Comparison of ENCODE assay signal across 21 cellular contexts in genomic region chrX:121106484-121107235, GRCh38. TPM values are rescaled to one million over a fixed set of nuclear protein-coding genes. Genes with fewer than 3 reads are reported as not detected.
DNase-seq lines count a peak whose midpoint lies in the region; ATAC-seq and TF ChIP-seq lines count a peak whose summit lies in the region.
"Had no signal": no experiment of that assay in that cellular context is flagged by ENCODE, and none has a peak within 500 bp of the region (broad histone marks: within the 10 kb centered on the region; RNA-seq: fewer than 3 reads in every experiment).

No MANE protein-coding gene starts in this region.

- peak; percentile 44 for ATAC-seq in activated T-helper 17 cell treated with anti-CD3 and anti-CD28 coated beads, Interleukin-2, amount 50 U/mL, for 72 hours (replicated peaks)
- no peak for ATAC-seq in GM18858 (IDR thresholded peaks at IDR 0.05; ENCODE audit: unreplicated experiment)
- ATAC-seq: GM12878 had no signal

- H3K9me3 Mint-ChIP-seq in activated CD4-positive, alpha-beta T cell treated with anti-CD3 and anti-CD28 coated beads, Interleukin-2, amount 10 ng/mL, durations not matched to agents 7 days and 5 days = no peaks in the 10 kb centered on the region
- no peaks in the 10 kb centered on the region for H3K9me3 Mint-ChIP-seq in activated naive CD4-positive, alpha-beta T cell treated with anti-CD3 and anti-CD28 coated beads, Interleukin-2, amount 50 U/mL, for 24 hours
- no peaks in the 10 kb centered on the region for H3K9me3 Mint-ChIP-seq in activated T-helper 17 cell treated with anti-CD3 and anti-CD28 coated beads, Interleukin-2, amount 50 U/mL, for 72 hours

- no peaks in the 10 kb centered on the region for H3K36me3 ChIP-seq in transverse colon
- H3K36me3 ChIP-seq: BE2C, HAP-1 had no signal

- no peak overlapping the region for H3K27ac ChIP-seq in transverse colon
- H3K27ac ChIP-seq: GM23248 had no signal

- no peaks in the 10 kb centered on the region for H3K27me3 Mint-ChIP-seq in activated CD4-positive, alpha-beta T cell treated with anti-CD3 and anti-CD28 coated beads, Interleukin-2, amount 10 ng/mL, durations not matched to agents 7 days and 5 days
- H3K27me3 Mint-ChIP-seq in activated naive CD4-positive, alpha-beta T cell treated with anti-CD3 and anti-CD28 coated beads, Interleukin-2, amount 50 U/mL, for 24 hours = no peaks in the 10 kb centered on the region
- no peaks in the 10 kb centered on the region for H3K27me3 Mint-ChIP-seq in activated T-helper 17 cell treated with anti-CD3 and anti-CD28 coated beads, Interleukin-2, amount 50 U/mL, for 72 hours
- H3K27me3 Mint-ChIP-seq: CD4-positive, CD25-positive, alpha-beta regulatory T cell; CD8-positive, alpha-beta memory T cell had no signal

- no peaks in the 10 kb centered on the region for H3K4me1 Mint-ChIP-seq in activated CD4-positive, alpha-beta T cell treated with anti-CD3 and anti-CD28 coated beads, Interleukin-2, amount 10 ng/mL, durations not matched to agents 7 days and 5 days
- no peaks in the 10 kb centered on the region for H3K4me1 Mint-ChIP-seq in activated naive CD4-positive, alpha-beta T cell treated with anti-CD3 and anti-CD28 coated beads, Interleukin-2, amount 50 U/mL, for 24 hours
- no peaks in the 10 kb centered on the region for H3K4me1 Mint-ChIP-seq in activated T-helper 17 cell treated with anti-CD3 and anti-CD28 coated beads, Interleukin-2, amount 50 U/mL, for 72 hours
- H3K4me1 Mint-ChIP-seq: CD4-positive, CD25-positive, alpha-beta regulatory T cell; CD8-positive, alpha-beta memory T cell had no signal

- TF ChIP-seq EP300 in transverse colon (IDR thresholded peaks at IDR 0.05; ENCODE audit: low read depth) = no peak

- H3K4me3 Mint-ChIP-seq in activated CD4-positive, alpha-beta T cell treated with anti-CD3 and anti-CD28 coated beads, Interleukin-2, amount 10 ng/mL, durations not matched to agents 7 days and 5 days = no peak overlapping the region
- H3K4me3 Mint-ChIP-seq in activated naive CD4-positive, alpha-beta T cell treated with anti-CD3 and anti-CD28 coated beads, Interleukin-2, amount 50 U/mL, for 24 hours = peak overlapping the region; percentile 16
- no peak overlapping the region for H3K4me3 Mint-ChIP-seq in activated T-helper 17 cell treated with anti-CD3 and anti-CD28 coated beads, Interleukin-2, amount 50 U/mL, for 72 hours
- H3K4me3 Mint-ChIP-seq: CD4-positive, CD25-positive, alpha-beta regulatory T cell; CD8-positive, alpha-beta memory T cell had no signal

- no peaks in the 10 kb centered on the region for H3K27me3 ChIP-seq in transverse colon
- H3K27me3 ChIP-seq: BE2C had no signal

- WGBS in transverse colon (ENCODE audit: low coverage in 1 of 2), 2 donors = 74 to 77% methylated on average over 3 to 7 of the region's 7 CpGs

- DNase-seq in activated CD4-positive, alpha-beta T cell treated with anti-CD3 and anti-CD28 coated beads for 48 hours = peak; percentile 12
- no peak for DNase-seq in activated CD4-positive, alpha-beta T cell treated with anti-CD3 and anti-CD28 coated beads, Interleukin-2, amount 10 ng/mL, durations not matched to agents 7 days and 5 days
- DNase-seq in activated naive CD4-positive, alpha-beta T cell (lab: John Stamatoyannopoulos, UW) = no peak
- DNase-seq in head of caudate nucleus (peak in 32 of 42 donors; percentile 3 to 71 (median 32)), transverse colon (no peak)
- DNase-seq: 8988T; BE2C; C1 segment of cervical spinal cord; CD4-positive, CD25-positive, alpha-beta regulatory T cell; CD8-positive, alpha-beta memory T cell; COR-L47; DMS 273 treated with DMSO at 0.1 percent for 48 hours; DMS53; DND-41; EL; GM23248 had no signal

- CTCF ChIA-PET in activated CD4-positive, alpha-beta T cell treated with anti-CD3 and anti-CD28 coated beads, Interleukin-2, amount 10 ng/mL, durations not matched to agents 7 days and 5 days (lab: Charles Lee) = no interaction called here

- H3K9me3 ChIP-seq in transverse colon = no peaks in the 10 kb centered on the region
- H3K9me3 ChIP-seq: BE2C, HAP-1 had no signal

- no peaks in the 10 kb centered on the region for H3K36me3 Mint-ChIP-seq in activated CD4-positive, alpha-beta T cell treated with anti-CD3 and anti-CD28 coated beads, Interleukin-2, amount 10 ng/mL, durations not matched to agents 7 days and 5 days (ENCODE audit: low read depth)
- no peaks in the 10 kb centered on the region for H3K36me3 Mint-ChIP-seq in activated naive CD4-positive, alpha-beta T cell treated with anti-CD3 and anti-CD28 coated beads, Interleukin-2, amount 50 U/mL, for 24 hours
- H3K36me3 Mint-ChIP-seq in activated T-helper 17 cell treated with anti-CD3 and anti-CD28 coated beads, Interleukin-2, amount 50 U/mL, for 72 hours (ENCODE audit: low read depth) = no peaks in the 10 kb centered on the region
- H3K36me3 Mint-ChIP-seq: CD4-positive, CD25-positive, alpha-beta regulatory T cell; CD8-positive, alpha-beta memory T cell had no signal

- H3K27ac Mint-ChIP-seq in activated CD4-positive, alpha-beta T cell treated with anti-CD3 and anti-CD28 coated beads, Interleukin-2, amount 10 ng/mL, durations not matched to agents 7 days and 5 days = no peak overlapping the region
- H3K27ac Mint-ChIP-seq in activated naive CD4-positive, alpha-beta T cell treated with anti-CD3 and anti-CD28 coated beads, Interleukin-2, amount 50 U/mL, for 24 hours = peak overlapping the region; percentile 76
- H3K27ac Mint-ChIP-seq in activated T-helper 17 cell treated with anti-CD3 and anti-CD28 coated beads, Interleukin-2, amount 50 U/mL, for 72 hours = no peak overlapping the region
- H3K27ac Mint-ChIP-seq: CD4-positive, CD25-positive, alpha-beta regulatory T cell; CD8-positive, alpha-beta memory T cell had no signal

- no peaks in the 10 kb centered on the region for H3K4me1 ChIP-seq in transverse colon
- H3K4me1 ChIP-seq: BE2C, HAP-1 had no signal

- intact Hi-C loops in head of caudate nucleus (cut with DNase I) (no loop called here), transverse colon (cut with DNase I; ENCODE audit: low total_unique reads) (no loop called here)

- in situ Hi-C loops in transverse colon (cut with MboI; ENCODE audit: low pct_ligation_motif_present in 1 of 4, low pct_unique_long_range_greater_than_20kb in 1 of 4, low sequenced_read_pairs in 3 of 4) = no loop called here

- H3K4me3 ChIP-seq in transverse colon = no peak overlapping the region
- H3K4me3 ChIP-seq: GM12878, GM23248, HAP-1 had no signal

- TF ChIP-seq CTCF in transverse colon (IDR thresholded peaks at IDR 0.05) = no peak

- TF ChIP-seq POLR2A in transverse colon (IDR thresholded peaks at IDR 0.05) = no peak

- POLR2A ChIA-PET in activated CD4-positive, alpha-beta T cell treated with anti-CD3 and anti-CD28 coated beads, Interleukin-2, amount 10 ng/mL, durations not matched to agents 7 days and 5 days (lab: Charles Lee) = no interaction called here

RNA-seq across cellular contexts. Expression of gene GLUD2, which starts 59.2 kb away (rescaled TPM):
- total RNA-seq in activated CD4-positive, alpha-beta T cell treated with anti-CD3 and anti-CD28 coated beads, Interleukin-2, amount 10 ng/mL, durations not matched to agents 7 days and 5 days = under 1 TPM; 0.27 to 0.32 TPM
- total RNA-seq in activated T-helper 17 cell treated with anti-CD3 and anti-CD28 coated beads, Interleukin-2, amount 50 U/mL, for 72 hours = under 1 TPM; 0.16 to 0.24 TPM
- total RNA-seq in transverse colon = 1 to 10 TPM in 2 of 4 donors, under 1 TPM in 1, not detected in 1; 0.79 to 5.0 (median 1.2) TPM

Comparison
In these comparisons a context has a peak if more than half of its experiments do, and no peak if none do; other contexts are left out.
1. DNase-seq: peak in activated CD4-positive, alpha-beta T cell treated with anti-CD3 and anti-CD28 coated beads for 48 hours (single experiment) and head of caudate nucleus (32 of 42); none in activated CD4-positive, alpha-beta T cell treated with anti-CD3 and anti-CD28 coated beads, Interleukin-2, amount 10 ng/mL, durations not matched to agents 7 days and 5 days (single experiment), activated naive CD4-positive, alpha-beta T cell (0 of 4) and transverse colon (single experiment).